8 cellular contexts compared by ENCODE assay signal in the genomic region with DNA sequence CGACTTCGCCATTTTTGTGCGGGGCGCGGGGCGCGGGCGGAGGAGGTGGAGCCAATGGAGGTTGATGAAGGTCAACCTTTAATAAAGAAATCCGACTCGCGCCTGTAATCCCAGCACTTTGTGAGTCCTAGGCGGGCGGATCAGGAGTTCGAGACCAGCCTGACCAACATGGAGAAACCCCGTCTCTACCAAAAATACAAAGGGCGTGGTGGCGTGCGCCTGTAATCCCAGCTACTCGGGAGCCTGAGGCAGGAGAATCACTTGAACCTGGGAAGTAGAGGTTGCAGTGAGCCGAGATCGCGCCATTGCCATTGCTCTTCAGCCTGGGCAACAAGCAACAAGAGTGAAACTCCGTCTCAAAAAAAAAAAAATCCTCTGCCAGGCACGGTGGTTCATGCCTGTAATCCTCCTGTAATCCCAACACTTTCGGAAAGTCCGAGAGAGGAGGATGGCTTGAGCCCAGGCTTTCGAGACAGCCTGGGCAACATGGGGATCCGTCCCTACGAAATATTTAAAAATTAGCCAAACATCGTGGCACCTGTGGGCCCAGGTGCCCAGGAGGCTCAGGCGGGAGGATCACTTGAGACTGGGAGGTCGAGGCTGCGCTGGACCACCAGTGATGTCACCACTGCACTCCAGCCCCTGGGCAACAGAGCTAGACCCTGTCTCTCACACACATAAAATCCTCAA. TPM values are rescaled to one million over a fixed set of nuclear protein-coding genes. Genes with fewer than 3 reads are reported as not detected.
DNase-seq lines count a peak whose midpoint lies in the region; TF ChIP-seq lines count a peak whose summit lies in the region.

No MANE protein-coding gene starts in this region.

- H3K36me3 Mint-ChIP-seq in progenitor cell of endocrine pancreas (ENCODE audit: insufficient read depth): peaks cover 3% of the 10 kb centered on the region

- peaks cover 12% of the 10 kb centered on the region for H3K4me1 Mint-ChIP-seq in progenitor cell of endocrine pancreas (ENCODE audit: low read depth)

- peak overlapping the region; percentile 92 for H3K4me3 Mint-ChIP-seq in progenitor cell of endocrine pancreas (ENCODE audit: low read depth)

- H3K36me3 ChIP-seq in DOHH2 (ENCODE audit: control insufficient read depth, low read length): peaks cover 39% of the 10 kb centered on the region
- H3K36me3 ChIP-seq in Peyer's patch: peaks cover 0 to 26% (median 0%) of the 10 kb centered on the region in 3 donors
- peaks cover 24 to 30% (median 28%) of the 10 kb centered on the region in 4 donors for H3K36me3 ChIP-seq in esophagus muscularis mucosa

- H3K4me3 ChIP-seq in DOHH2 (ENCODE audit: low read length) (peak overlapping the region; percentile 97), Peyer's patch (peak overlapping the region; percentile 81 to 97 (median 90)), esophagus muscularis mucosa (peak overlapping the region; percentile 80 to 93 (median 88))

- TF ChIP-seq CTCF in DOHH2 (IDR thresholded peaks at IDR 0.05; ENCODE audit: low read depth, low read length, poor library complexity, severe bottlenecking) (no peak), Peyer's patch (IDR thresholded peaks at IDR 0.05) (no peak), esophagus muscularis mucosa (IDR thresholded peaks at IDR 0.05) (no peak), progenitor cell of endocrine pancreas (IDR thresholded peaks at IDR 0.05; ENCODE audit: unreplicated experiment) (no peak)

- H3K9me2 ChIP-seq in DOHH2 (replicated peaks; ENCODE audit: control insufficient read depth, low read length): no peaks in the 10 kb centered on the region

- TF ChIP-seq POLR2A in Peyer's patch (IDR thresholded peaks at IDR 0.05): no peak
- TF ChIP-seq POLR2A in esophagus muscularis mucosa (IDR thresholded peaks at IDR 0.05; ENCODE audit: low read depth): no peak

- H3K27me3 ChIP-seq in DOHH2 (ENCODE audit: control insufficient read depth, low read length) (no peaks in the 10 kb centered on the region), Peyer's patch (no peaks in the 10 kb centered on the region), esophagus muscularis mucosa (no peaks in the 10 kb centered on the region)

- peaks cover 22% of the 10 kb centered on the region for H3K79me2 ChIP-seq in DOHH2 (ENCODE audit: control insufficient read depth, low read length)

- H3F3A ChIP-seq in DOHH2 (ENCODE audit: control insufficient read depth, insufficient read depth): no peaks in the 10 kb centered on the region

- no peaks in the 10 kb centered on the region for H3K9me3 ChIP-seq in DOHH2 (ENCODE audit: control insufficient read depth, insufficient read depth, low read length)
- no peaks in the 10 kb centered on the region for H3K9me3 ChIP-seq in Peyer's patch
- H3K9me3 ChIP-seq in esophagus muscularis mucosa: no peaks in the 10 kb centered on the region

- peak overlapping the region; percentile 97 for H3K27ac Mint-ChIP-seq in progenitor cell of endocrine pancreas

- peaks cover 17% of the 10 kb centered on the region for H3K4me1 ChIP-seq in DOHH2 (ENCODE audit: control insufficient read depth, low read length)
- peaks cover 0 to 13% (median 7%) of the 10 kb centered on the region in 4 donors for H3K4me1 ChIP-seq in Peyer's patch
- peaks cover 9 to 23% (median 18%) of the 10 kb centered on the region in 4 donors for H3K4me1 ChIP-seq in esophagus muscularis mucosa

- intact Hi-C loops in esophagus muscularis mucosa (cut with DNase I): loop anchor here (2.0 kb wide), 1 partner anchor 80 kb away; no protein-coding TSS in a partner anchor

- peaks cover 7% of the 10 kb centered on the region for H3K27me3 Mint-ChIP-seq in progenitor cell of endocrine pancreas

- no peak for TF ChIP-seq EP300 in esophagus muscularis mucosa (IDR thresholded peaks at IDR 0.05)

- WGBS in esophagus muscularis mucosa: 64% methylated on average over 28 of the region's 33 CpGs

- no peaks in the 10 kb centered on the region for H3K9me3 Mint-ChIP-seq in progenitor cell of endocrine pancreas (ENCODE audit: low read depth)

- H3K27ac ChIP-seq in DOHH2 (ENCODE audit: low read depth, low read length): no peak overlapping the region
- peak overlapping the region in 3 of 4 donors; percentile 86 to 90 (median 87) for H3K27ac ChIP-seq in Peyer's patch
- peak overlapping the region; percentile 87 to 93 (median 90) for H3K27ac ChIP-seq in esophagus muscularis mucosa (replicated peaks in 1 of 4)

- DNase-seq in Peyer's patch (no peak), esophagus muscularis mucosa (ENCODE audit: extremely low spot score) (no peak), progenitor cell of endocrine pancreas (ENCODE audit: low spot score, unreplicated experiment) (no peak), cerebellar nuclear complex (lab: John Stamatoyannopoulos, UW) (no peak), DMS153 (lab: John Stamatoyannopoulos, UW) (no peak), putamen (ENCODE audit: low spot score) (no peak), NCI-H510A treated with DMSO at 0.1 percent for 48 hours (lab: John Stamatoyannopoulos, UW) (no peak)

- no peaks in the 10 kb centered on the region; the same call in 1 of the 2 replicates for H4K20me1 ChIP-seq in DOHH2 (ENCODE audit: control insufficient read depth, insufficient read depth, low read depth, low read length)

- H3K4me2 ChIP-seq in DOHH2 (ENCODE audit: low read length): peak overlapping the region; percentile 75

RNA-seq across cellular contexts. Expression of a gene that starts 0.5 kb away (rescaled TPM):
- total RNA-seq in Peyer's patch (100 to 1,000 TPM in 1 of 4 donors, 10 to 100 TPM in 3; 66.5 to 106 (median 69.4) TPM), esophagus muscularis mucosa (10 to 100 TPM; 39.9 to 64.7 (median 48.3) TPM), progenitor cell of endocrine pancreas (46.9 and 49.7 TPM in 2 replicates)

RNA-seq across cellular contexts. Expression of a gene that starts 4.3 kb away (rescaled TPM):
- total RNA-seq in Peyer's patch: not detected
- total RNA-seq in esophagus muscularis mucosa: not detected
- total RNA-seq in progenitor cell of endocrine pancreas: not detected in 2 replicates

RNA-seq across cellular contexts. Expression of a gene that starts 11.3 kb away (rescaled TPM):
- total RNA-seq in Peyer's patch (1 to 10 TPM in 1 of 4 donors, not detected in 3; 2.8 TPM), esophagus muscularis mucosa (under 1 TPM in 1 of 4 donors, not detected in 3; 0.92 TPM), progenitor cell of endocrine pancreas (0.31 and 0.34 TPM in 2 replicates)

RNA-seq across cellular contexts. Expression of a gene that starts 13.9 kb away (rescaled TPM):
- not detected for total RNA-seq in Peyer's patch
- total RNA-seq in esophagus muscularis mucosa: not detected
- total RNA-seq in progenitor cell of endocrine pancreas: not detected in 2 replicates

RNA-seq across cellular contexts. Expression of a gene that starts 16.0 kb away (rescaled TPM):
- total RNA-seq in Peyer's patch (1 to 10 TPM in 2 of 4 donors, not detected in 2; 2.5 to 5.6 TPM), esophagus muscularis mucosa (1 to 10 TPM in 1 of 4 donors, under 1 TPM in 2, not detected in 1; 0.50 to 1.4 (median 0.92) TPM), progenitor cell of endocrine pancreas (0.31 and 0.87 TPM in 2 replicates)
